Comparison of ENCODE assay signal across 8 cellular contexts in genomic region chr6:26284537-26285142, GRCh38.
DNase-seq lines count a peak whose midpoint lies in the region; ATAC-seq, FAIRE-seq and TF ChIP-seq lines count a peak whose summit lies in the region.

No MANE protein-coding gene starts in this region.

- H3K27ac ChIP-seq in IMR-90 (ENCODE audit: insufficient read depth, low read length): peak overlapping the region; percentile 81
- H3K27ac ChIP-seq in brain microvascular endothelial cell: peak overlapping the region; percentile 92
- peak overlapping the region; percentile 94 for H3K27ac ChIP-seq in keratinocyte (ENCODE audit: control insufficient read depth, insufficient read depth, low read length)
- H3K27ac ChIP-seq in spleen: peak overlapping the region; percentile 96 to 98 (median 97)

- H2AFZ ChIP-seq in IMR-90 (replicated peaks; ENCODE audit: low read length, poor library complexity): peak overlapping the region; percentile 81
- peak overlapping the region; percentile 68 for H2AFZ ChIP-seq in keratinocyte (ENCODE audit: control insufficient read depth, low read length)

- H2BK5ac ChIP-seq in IMR-90 (ENCODE audit: low read depth, low read length, poor library complexity, severe bottlenecking): peak overlapping the region; percentile 83

- H3K4me3 ChIP-seq in IMR-90 (ENCODE audit: insufficient read depth, low read depth, low read length): peak overlapping the region; percentile 59
- H3K4me3 ChIP-seq in brain microvascular endothelial cell (ENCODE audit: low read depth, low read length): peak overlapping the region; percentile 84
- H3K4me3 ChIP-seq in keratinocyte (ENCODE audit: control insufficient read depth in 2 of 3, extremely low read depth in 1 of 3, insufficient read depth in 2 of 3, low read depth in 1 of 3, low read length in 3 of 3): peak overlapping the region; percentile 43 to 83 (median 80)
- H3K4me3 ChIP-seq in spleen: peak overlapping the region; percentile 41 to 74 (median 51)

- H3K18ac ChIP-seq in IMR-90 (ENCODE audit: low read depth, low read length): peak overlapping the region; percentile 71; the same call in 1 of the 2 replicates

- no peak for TF ChIP-seq CTCF in IMR-90 (conservative IDR thresholded peaks at IDR 0.05; ENCODE audit: low read depth, low read length)
- no peak for TF ChIP-seq CTCF in brain microvascular endothelial cell (IDR thresholded peaks at IDR 0.05; ENCODE audit: low read depth, low read length, missing control alignments)
- no peak for TF ChIP-seq CTCF in keratinocyte (optimal IDR thresholded peaks at IDR 0.05 in 1 of 3, IDR thresholded peaks at IDR 0.05 in 1 of 3, conservative IDR thresholded peaks at IDR 0.05 in 1 of 3; ENCODE audit: extremely low read depth in 1 of 3, insufficient read depth in 2 of 3, low read length in 3 of 3)
- TF ChIP-seq CTCF in spleen (IDR thresholded peaks at IDR 0.05 in 8 of 11, conservative IDR thresholded peaks at IDR 0.05 in 3 of 11): no peak

- H2BK20ac ChIP-seq in IMR-90 (ENCODE audit: low read depth, low read length): no peak overlapping the region

- H3K4ac ChIP-seq in IMR-90 (ENCODE audit: low read depth, low read length): peak overlapping the region; percentile 63

- intact Hi-C loops in IMR-90 (cut with micrococcal nuclease): loop anchor here (1.0 to 2.0 kb wide), 3 partner anchors 27 to 44 kb away; a partner anchor contains a TSS
- intact Hi-C loops in spleen (cut with DNase I; ENCODE audit: low total_unique reads): no loop called here

- peaks cover 6 to 15% of the 10 kb centered on the region in 2 experiments for H3K79me1 ChIP-seq in IMR-90 (ENCODE audit: low read depth in 1 of 2, low read length in 2 of 2)

- dilution Hi-C loops in IMR-90 (cut with HindIII; ENCODE audit: low sequenced_read_pairs, unreplicated experiment): no loop called here
- dilution Hi-C loops in keratinocyte (cut with MboI; ENCODE audit: extremely low pct_ligation_motif_present, low sequenced_read_pairs): no loop called here

- H4K20me1 ChIP-seq in IMR-90 (ENCODE audit: insufficient read depth, low read length) (no peaks in the 10 kb centered on the region), keratinocyte (ENCODE audit: control insufficient read depth, extremely low read depth, insufficient read depth, low read length) (no peaks in the 10 kb centered on the region)

- CTCF ChIA-PET in IMR-90 (lab: Yijun Ruan, JAX): no interaction called here

- no TSS peak for BruUV-seq in IMR-90 (replicated peaks; lab: Mats Ljungman, UMichigan)

- H2AK9ac ChIP-seq in IMR-90 (replicated peaks; ENCODE audit: low read depth, low read length, poor library complexity): peak overlapping the region; percentile 94

- no peak for FAIRE-seq in keratinocyte (lab: Jason Lieb, UNC)

- no peak for TF ChIP-seq POLR2A in IMR-90 (IDR thresholded peaks at IDR 0.05; ENCODE audit: low read depth, low read length)
- peak in 1 of 3 donors; percentile 13 for TF ChIP-seq POLR2A in spleen (IDR thresholded peaks at IDR 0.05)

- H2AK5ac ChIP-seq in IMR-90 (ENCODE audit: low read depth, low read length): peak overlapping the region; percentile 6; the same call in 1 of the 2 replicates

- no peak for TF ChIP-seq RAD21 in IMR-90 (IDR thresholded peaks at IDR 0.05; ENCODE audit: low read length)

- H3K36me3 ChIP-seq in IMR-90 (ENCODE audit: control insufficient read depth, insufficient read depth, low read length): no peaks in the 10 kb centered on the region
- no peaks in the 10 kb centered on the region for H3K36me3 ChIP-seq in brain microvascular endothelial cell (replicated peaks)
- H3K36me3 ChIP-seq in keratinocyte (ENCODE audit: control insufficient read depth in 2 of 2, extremely low read depth in 1 of 2, insufficient read depth in 2 of 2, low read length in 2 of 2): peaks cover 0 to 3% of the 10 kb centered on the region in 2 experiments
- H3K36me3 ChIP-seq in spleen: peaks cover 0 to 12% (median 3%) of the 10 kb centered on the region in 6 donors

- peak overlapping the region; percentile 88 for H3K56ac ChIP-seq in IMR-90 (ENCODE audit: extremely low read depth, insufficient read depth, low read length)

- H3K9ac ChIP-seq in IMR-90 (ENCODE audit: low read depth, low read length) (peak overlapping the region; percentile 79), keratinocyte (ENCODE audit: control insufficient read depth, extremely low read depth, insufficient read depth, low read length) (peak overlapping the region; percentile 81)

- H3K27me3 ChIP-seq in IMR-90 (ENCODE audit: control insufficient read depth, insufficient read depth, low read length) (no peaks in the 10 kb centered on the region), brain microvascular endothelial cell (replicated peaks) (no peaks in the 10 kb centered on the region), keratinocyte (ENCODE audit: control insufficient read depth, extremely low read depth, insufficient read depth, low read length) (no peaks in the 10 kb centered on the region), spleen (replicated peaks in 1 of 7) (no peaks in the 10 kb centered on the region)

- H4K8ac ChIP-seq in IMR-90 (ENCODE audit: low read depth in 2 of 2, low read length in 2 of 2): peak overlapping the region; percentile 2 to 69; a peak in 3 of 4 replicates

- H4K91ac ChIP-seq in IMR-90 (ENCODE audit: insufficient read depth, low read depth, low read length): peak overlapping the region; percentile 79

- peak overlapping the region; percentile 55 for H3K14ac ChIP-seq in IMR-90 (replicated peaks; ENCODE audit: low read depth, low read length)

- H4K5ac ChIP-seq in IMR-90 (ENCODE audit: low read depth, low read length): peak overlapping the region; percentile 43; the same call in 1 of the 2 replicates

- peak; percentile 21 for ATAC-seq in IMR-90 (ENCODE audit: low read depth)
- ATAC-seq in HG02981 (IDR thresholded peaks at IDR 0.05; ENCODE audit: unreplicated experiment): no peak
- ATAC-seq in GM21825 (IDR thresholded peaks at IDR 0.05; ENCODE audit: unreplicated experiment): no peak

- DNase-seq in CD1c-positive myeloid dendritic cell (ENCODE audit: extremely low spot score): peak; percentile 50
- DNase-seq in IMR-90: peak; percentile 74
- DNase-seq in T-helper 1 cell: peak in 4 of 5 donors; percentile 31 to 79 (median 38)
- DNase-seq in brain microvascular endothelial cell: peak; percentile 64
- no peak for DNase-seq in keratinocyte (ENCODE audit: low read depth, low spot score)
- DNase-seq in spleen: peak; percentile 92

- no peaks in the 10 kb centered on the region for H3K79me2 ChIP-seq in keratinocyte (ENCODE audit: control insufficient read depth, insufficient read depth, low read length)

- 0% methylated on average over 13 of the region's 23 CpGs; no CpG with 5 or more reads in 1 of the 2 experiments for WGBS in IMR-90 (ENCODE audit: extremely low coverage in 2 of 2, insufficient read length in 1 of 2), 2 experiments
- 0 to 1% (median 1%) methylated on average over 23 of the region's 23 CpGs for WGBS in spleen, 5 donors

- H3K4me1 ChIP-seq in IMR-90 (ENCODE audit: control insufficient read depth, insufficient read depth, low read length) (peaks cover 2% of the 10 kb centered on the region), keratinocyte (ENCODE audit: control insufficient read depth, extremely low read depth, insufficient read depth, low read length) (no peaks in the 10 kb centered on the region), spleen (peaks cover 4 to 42% (median 29%) of the 10 kb centered on the region in 6 donors)

- no peak overlapping the region for H2BK15ac ChIP-seq in IMR-90 (ENCODE audit: low read depth, low read length)

- peak overlapping the region; percentile 24; the same call in 1 of the 2 replicates for H3K23ac ChIP-seq in IMR-90 (ENCODE audit: low read depth, low read length)

- POLR2A ChIA-PET in IMR-90 (lab: Charles Lee; ENCODE audit: unreplicated experiment): interaction anchor here (0.5 to 2.2 kb wide), 7 partner anchors 11 to 293 kb away, joined by 3 to 11 read pairs (median 4); a partner anchor contains a TSS

- 0 out of 2 replicates have a peak overlapping the region, but pooled peaks have one; percentile 15 for H2BK120ac ChIP-seq in IMR-90 (ENCODE audit: low read depth, low read length)

- H3K9me3 ChIP-seq in IMR-90 (ENCODE audit: control insufficient read depth, insufficient read depth, low read length): no peaks in the 10 kb centered on the region
- no peaks in the 10 kb centered on the region for H3K9me3 ChIP-seq in keratinocyte (ENCODE audit: control insufficient read depth, low read depth, low read length)
- peaks cover 0 to 16% (median 7%) of the 10 kb centered on the region in 8 donors for H3K9me3 ChIP-seq in spleen

- no peaks in the 10 kb centered on the region; the same call in 1 of the 2 replicates for H3K9me1 ChIP-seq in IMR-90 (ENCODE audit: insufficient read depth, low read length)
- H3K9me1 ChIP-seq in keratinocyte (ENCODE audit: control insufficient read depth, extremely low read depth, insufficient read depth, low read length): no peaks in the 10 kb centered on the region

- H3K4me2 ChIP-seq in IMR-90 (ENCODE audit: low read depth, low read length) (peak overlapping the region; percentile 74), keratinocyte (ENCODE audit: control insufficient read depth, extremely low read depth, insufficient read depth, low read depth, low read length) (peak overlapping the region; percentile 95)

- in situ Hi-C loops in IMR-90 (cut with MboI; ENCODE audit: low sequenced_read_pairs) (loop anchor here (25.0 kb wide), 1 partner anchor 853 kb away; a partner anchor contains a TSS), brain microvascular endothelial cell (cut with HindIII; ENCODE audit: low pct_ligation_motif_present, low sequenced_read_pairs) (no loop called here)

TF ChIP-seq in IMR-90, 13 proteins besides CTCF, POLR2A, EP300 and RAD21 (continues in another document):
- TF ChIP-seq MAFK (IDR thresholded peaks at IDR 0.05; ENCODE audit: low read depth, low read length): no peak
- TF ChIP-seq BHLHE40 (IDR thresholded peaks at IDR 0.05; ENCODE audit: low read depth, low read length): no peak
- no peak for TF ChIP-seq RFX5 (IDR thresholded peaks at IDR 0.05; ENCODE audit: low read depth, low read length)
- TF ChIP-seq CHD1 (IDR thresholded peaks at IDR 0.05; ENCODE audit: low read depth, low read length): no peak
- TF ChIP-seq MAZ (IDR thresholded peaks at IDR 0.05; ENCODE audit: borderline replicate concordance, low read depth, low read length): no peak
- TF ChIP-seq ELK1 (IDR thresholded peaks at IDR 0.05; ENCODE audit: borderline replicate concordance, low read depth, low read length): no peak
- no peak for TF ChIP-seq NFE2L2 (IDR thresholded peaks at IDR 0.05; ENCODE audit: low read depth, low read length)
- no peak for TF ChIP-seq SMC3 (IDR thresholded peaks at IDR 0.05; ENCODE audit: low read depth, low read length)
